19 cellular contexts compared by ENCODE assay signal in genomic region chr4:59455751-59456150, GRCh38.
"Had no signal": no experiment of that assay in that cellular context is flagged by ENCODE, and none has a peak within 500 bp of the region (broad histone marks: within the 10 kb centered on the region; RNA-seq: fewer than 3 reads in every experiment).

No MANE protein-coding gene starts in this region.

- H3K27me3 Mint-ChIP-seq: activated naive CD4-positive, alpha-beta T cell treated with anti-CD3 and anti-CD28 coated beads, Interleukin-2, amount 10 ng/mL, durations not matched to agents 7 days and 5 days; effector memory CD8-positive, alpha-beta T cell; progenitor cell of endocrine pancreas had no signal

- H3K4me3 Mint-ChIP-seq: activated naive CD4-positive, alpha-beta T cell treated with anti-CD3 and anti-CD28 coated beads, Interleukin-2, amount 10 ng/mL, durations not matched to agents 7 days and 5 days; activated T-cell treated with anti-CD3 and anti-CD28 coated beads, Interleukin-2, amount 50 U/mL, for 4 hours; effector memory CD8-positive, alpha-beta T cell had no signal

- H3K4me3 ChIP-seq: adrenal gland, esophagus squamous epithelium, left lung, right atrium auricular region, skin epidermis, tibial artery had no signal

- H3K9me3 ChIP-seq: adrenal gland, esophagus squamous epithelium, right atrium auricular region, tibial artery had no signal

- H3K27ac ChIP-seq: adrenal gland, esophagus squamous epithelium, left lung, right atrium auricular region, skin epidermis, tibial artery had no signal

- H3K36me3 ChIP-seq: adrenal gland, esophagus squamous epithelium, left lung, right atrium auricular region, tibial artery had no signal

- DNase-seq: activated CD4-positive, alpha-beta T cell treated with anti-CD3 and anti-CD28 coated beads, Interleukin-2, amount 50 U/mL, for 1 hour; activated CD8-positive, alpha-beta memory T cell treated with anti-CD3 and anti-CD28 coated beads, Interleukin-2, amount 50 U/mL, for 4 hours; activated naive CD4-positive, alpha-beta T cell treated with anti-CD3 and anti-CD28 coated beads, Interleukin-2, amount 10 ng/mL, durations not matched to agents 7 days and 5 days; activated T-cell treated with anti-CD3 and anti-CD28 coated beads, Interleukin-2, amount 50 U/mL, for 4 hours; adrenal gland; effector memory CD8-positive, alpha-beta T cell; esophagus squamous epithelium; glutamatergic neuron; hypothalamus; left lung; mammary epithelial cell; stimulated activated naive CD8-positive, alpha-beta T cell treated with anti-CD3 and anti-CD28 coated beads, Interleukin-15, Interleukin-2, amounts not matched to agents 100 U/mL and 50 U/mL, for 24 hours; substantia nigra; T1000; tibial artery had no signal

- FAIRE-seq: keratinocyte had no signal

- H3K27me3 ChIP-seq: adrenal gland, esophagus squamous epithelium, left lung, right atrium auricular region, tibial artery had no signal

- H3K4me1 Mint-ChIP-seq: activated naive CD4-positive, alpha-beta T cell treated with anti-CD3 and anti-CD28 coated beads, Interleukin-2, amount 10 ng/mL, durations not matched to agents 7 days and 5 days had no signal

- H3K27ac Mint-ChIP-seq: activated naive CD4-positive, alpha-beta T cell treated with anti-CD3 and anti-CD28 coated beads, Interleukin-2, amount 10 ng/mL, durations not matched to agents 7 days and 5 days; effector memory CD8-positive, alpha-beta T cell; progenitor cell of endocrine pancreas had no signal

- H3K4me1 ChIP-seq: adrenal gland, esophagus squamous epithelium, left lung, right atrium auricular region, tibial artery had no signal

- H3K36me3 Mint-ChIP-seq: activated naive CD4-positive, alpha-beta T cell treated with anti-CD3 and anti-CD28 coated beads, Interleukin-2, amount 10 ng/mL, durations not matched to agents 7 days and 5 days had no signal
